ENCODE assay signal across 18 cellular contexts in genomic region chr13:27918918-27919255, GRCh38. TPM values are rescaled to one million over a fixed set of nuclear protein-coding genes. Genes with fewer than 3 reads are reported as not detected.
"Had no signal": no experiment of that assay in that cellular context is flagged by ENCODE, and none has a peak within 500 bp of the region (broad histone marks: within the 10 kb centered on the region; RNA-seq: fewer than 3 reads in every experiment).

No MANE protein-coding gene starts in this region.

- H3K27me3 ChIP-seq: ovary had no signal

- H3K36me3 ChIP-seq: colonic mucosa, ovary, uterus had no signal

- H3K4me3 Mint-ChIP-seq: activated CD8-positive, alpha-beta memory T cell treated with anti-CD3 and anti-CD28 coated beads, Interleukin-2, amount 10 ng/mL, durations not matched to agents 7 days and 5 days; activated T-cell treated with anti-CD3 and anti-CD28 coated beads, Interleukin-2, amount 50 U/mL, for 4 hours had no signal

- H3K27ac ChIP-seq: colonic mucosa, ovary, uterus had no signal

- ATAC-seq: activated CD8-positive, alpha-beta memory T cell treated with anti-CD3 and anti-CD28 coated beads, Interleukin-2, amount 10 ng/mL, durations not matched to agents 7 days and 5 days; activated T-cell treated with anti-CD3 and anti-CD28 coated beads, Interleukin-2, amount 50 U/mL, for 4 hours; effector memory CD8-positive, alpha-beta T cell; T-helper 17 cell had no signal

- H3K9me3 Mint-ChIP-seq: activated T-cell treated with anti-CD3 and anti-CD28 coated beads, Interleukin-2, amount 50 U/mL, for 4 hours; effector memory CD8-positive, alpha-beta T cell had no signal

- H3K27ac Mint-ChIP-seq: effector memory CD8-positive, alpha-beta T cell; nephron progenitor cell; T-helper 17 cell had no signal

- H3K4me3 ChIP-seq: ovary, uterus had no signal

- H3K9me3 ChIP-seq: colonic mucosa, ovary, uterus had no signal

- DNase-seq: activated CD4-positive, alpha-beta T cell treated with anti-CD3 and anti-CD28 coated beads, Interleukin-2, amount 50 U/mL, for 48 hours; activated CD8-positive, alpha-beta memory T cell treated with anti-CD3 and anti-CD28 coated beads, Interleukin-2, amount 10 ng/mL, durations not matched to agents 7 days and 5 days; activated gamma-delta T cell treated with Interleukin-2 at 50 U/mL for 16 hours; activated T-cell treated with anti-CD3 and anti-CD28 coated beads, Interleukin-2, amount 50 U/mL, for 4 hours; caudate nucleus; colonic mucosa; effector memory CD8-positive, alpha-beta T cell; hippocampal formation; ovary; stimulated activated CD4-positive, alpha-beta T cell treated with anti-CD3 and anti-CD28 coated beads, Interleukin-15, amount 100 ng/mL, for 24 hours; stimulated activated CD4-positive, alpha-beta T cell treated with anti-CD3 and anti-CD28 coated beads, Interleukin-4, amount 100 ng/mL, for 24 hours; T-helper 17 cell; uterus had no signal

RNA-seq across cellular contexts. Expression of gene PDX1, which starts 0.9 kb away (rescaled TPM):
- total RNA-seq: activated CD8-positive, alpha-beta memory T cell treated with anti-CD3 and anti-CD28 coated beads, Interleukin-2, amount 10 ng/mL, durations not matched to agents 7 days and 5 days; activated T-cell treated with anti-CD3 and anti-CD28 coated beads, Interleukin-2, amount 50 U/mL, for 4 hours; epithelial cell of proximal tubule; lower leg skin; ovary; renal cortical epithelial cell; skeletal muscle tissue; T-helper 17 cell; uterus had no signal
- polyA plus RNA-seq: ovary had no signal

RNA-seq across cellular contexts. Expression of gene CDX2, which starts 50.2 kb away (rescaled TPM):
- total RNA-seq: activated CD8-positive, alpha-beta memory T cell treated with anti-CD3 and anti-CD28 coated beads, Interleukin-2, amount 10 ng/mL, durations not matched to agents 7 days and 5 days; epithelial cell of proximal tubule; lower leg skin; renal cortical epithelial cell; skeletal muscle tissue; T-helper 17 cell had no signal
